ENCODE assay signal across 1 cellular context in the genomic region with DNA sequence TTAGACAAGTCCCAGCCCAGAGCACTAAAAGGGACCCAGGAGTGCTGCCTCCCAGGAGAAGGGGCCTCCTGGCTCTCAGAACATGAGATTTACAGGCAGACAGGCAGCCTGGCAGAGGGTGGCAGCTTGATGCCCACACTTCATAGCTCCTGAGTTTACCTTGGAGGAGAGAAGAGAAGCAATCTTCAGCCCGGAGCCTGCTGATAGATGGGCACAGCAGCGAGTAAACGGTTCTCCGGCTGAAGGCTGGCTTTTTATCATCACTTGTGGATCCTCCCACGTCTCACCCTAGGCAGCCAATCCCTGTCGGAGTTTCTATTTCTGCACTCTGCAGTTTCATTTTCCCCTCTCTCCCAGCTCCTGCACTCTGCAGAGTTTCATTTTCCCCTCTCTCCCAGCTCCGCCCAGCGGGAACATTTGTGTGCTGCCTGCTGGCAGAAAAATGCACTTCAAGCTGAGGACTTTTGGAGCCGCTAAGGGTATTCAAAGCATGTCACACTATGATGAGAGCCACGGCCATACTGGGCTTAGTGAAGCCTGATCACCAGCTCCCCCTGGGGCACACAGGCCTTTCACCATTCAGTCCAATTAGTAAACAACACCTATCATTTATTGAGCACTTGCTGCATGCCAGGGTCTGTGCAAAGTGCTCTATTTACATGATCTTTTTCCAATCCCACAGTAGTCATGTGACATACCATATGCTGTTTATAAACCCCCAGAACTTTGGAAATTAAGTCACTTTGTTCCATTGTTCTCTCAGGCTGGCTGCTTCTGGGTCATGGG.
TF ChIP-seq lines count a peak whose summit lies in the region.

A gene with protein sequence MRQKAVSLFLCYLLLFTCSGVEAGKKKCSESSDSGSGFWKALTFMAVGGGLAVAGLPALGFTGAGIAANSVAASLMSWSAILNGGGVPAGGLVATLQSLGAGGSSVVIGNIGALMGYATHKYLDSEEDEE (minus strand): TSS at position 229 of the 786 bp plus-strand sequence. CDS start 2,878 bp downstream, outside the sequence.

TF ChIP-seq in HCT116, 20 proteins besides CTCF, POLR2A, EP300 and RAD21 (continued from another document):
- TF ChIP-seq TCF7L2 (IDR thresholded peaks at IDR 0.05; ENCODE audit: borderline replicate concordance, extremely low read depth, insufficient read depth, insufficient read length) (peak; percentile 64), SP1 (IDR thresholded peaks at IDR 0.05; ENCODE audit: low read depth) (peak; percentile 14; the same call in 1 of the 2 replicates), EGR1 (IDR thresholded peaks at IDR 0.05; ENCODE audit: low read depth) (peak; percentile 35; the same call in 1 of the 2 replicates), EZH2phosphoT487 (IDR thresholded peaks at IDR 0.05; ENCODE audit: borderline replicate concordance) (no peak), ELF1 (IDR thresholded peaks at IDR 0.05; ENCODE audit: borderline replicate concordance, low read depth) (no peak), POLR2AphosphoS5 (IDR thresholded peaks at IDR 0.05; ENCODE audit: low read depth, low read length) (peak; percentile 69), ZFX (IDR thresholded peaks at IDR 0.05) (no peak)
- TF ChIP-seq, protein P1, sequence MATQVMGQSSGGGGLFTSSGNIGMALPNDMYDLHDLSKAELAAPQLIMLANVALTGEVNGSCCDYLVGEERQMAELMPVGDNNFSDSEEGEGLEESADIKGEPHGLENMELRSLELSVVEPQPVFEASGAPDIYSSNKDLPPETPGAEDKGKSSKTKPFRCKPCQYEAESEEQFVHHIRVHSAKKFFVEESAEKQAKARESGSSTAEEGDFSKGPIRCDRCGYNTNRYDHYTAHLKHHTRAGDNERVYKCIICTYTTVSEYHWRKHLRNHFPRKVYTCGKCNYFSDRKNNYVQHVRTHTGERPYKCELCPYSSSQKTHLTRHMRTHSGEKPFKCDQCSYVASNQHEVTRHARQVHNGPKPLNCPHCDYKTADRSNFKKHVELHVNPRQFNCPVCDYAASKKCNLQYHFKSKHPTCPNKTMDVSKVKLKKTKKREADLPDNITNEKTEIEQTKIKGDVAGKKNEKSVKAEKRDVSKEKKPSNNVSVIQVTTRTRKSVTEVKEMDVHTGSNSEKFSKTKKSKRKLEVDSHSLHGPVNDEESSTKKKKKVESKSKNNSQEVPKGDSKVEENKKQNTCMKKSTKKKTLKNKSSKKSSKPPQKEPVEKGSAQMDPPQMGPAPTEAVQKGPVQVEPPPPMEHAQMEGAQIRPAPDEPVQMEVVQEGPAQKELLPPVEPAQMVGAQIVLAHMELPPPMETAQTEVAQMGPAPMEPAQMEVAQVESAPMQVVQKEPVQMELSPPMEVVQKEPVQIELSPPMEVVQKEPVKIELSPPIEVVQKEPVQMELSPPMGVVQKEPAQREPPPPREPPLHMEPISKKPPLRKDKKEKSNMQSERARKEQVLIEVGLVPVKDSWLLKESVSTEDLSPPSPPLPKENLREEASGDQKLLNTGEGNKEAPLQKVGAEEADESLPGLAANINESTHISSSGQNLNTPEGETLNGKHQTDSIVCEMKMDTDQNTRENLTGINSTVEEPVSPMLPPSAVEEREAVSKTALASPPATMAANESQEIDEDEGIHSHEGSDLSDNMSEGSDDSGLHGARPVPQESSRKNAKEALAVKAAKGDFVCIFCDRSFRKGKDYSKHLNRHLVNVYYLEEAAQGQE (IDR thresholded peaks at IDR 0.05; ENCODE audit: low read depth), result no peak
